Comparison of ENCODE assay signal across 9 cellular contexts in the genomic region with DNA sequence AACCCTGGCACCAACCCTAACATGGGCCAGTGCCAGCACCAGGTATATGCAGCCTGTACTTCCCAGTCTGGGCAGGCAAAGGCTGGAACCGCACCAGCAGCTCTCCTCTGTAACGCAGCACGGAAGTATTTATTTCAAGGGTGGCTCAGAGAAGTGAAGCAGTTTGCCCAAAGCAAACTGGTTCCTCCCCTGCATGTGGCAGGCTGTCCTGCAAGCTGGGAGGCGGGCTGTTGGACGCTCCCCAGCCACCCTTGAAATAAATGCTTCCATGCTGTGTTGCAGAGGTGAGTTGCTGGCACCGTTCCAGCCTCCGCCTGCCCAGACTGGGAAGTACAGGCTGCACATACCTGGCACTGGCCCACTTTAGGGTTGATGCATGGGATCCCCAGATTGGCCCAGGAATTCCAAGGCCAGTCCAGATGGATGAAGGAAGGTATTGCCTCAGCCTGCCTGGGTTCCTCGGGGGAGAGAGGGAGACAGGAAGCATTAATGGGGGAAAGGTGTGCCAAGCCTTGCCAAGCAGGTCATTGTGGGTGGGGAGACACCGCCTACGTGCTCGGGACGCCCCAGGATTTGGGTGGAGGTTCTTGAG. TPM values are rescaled to one million over a fixed set of nuclear protein-coding genes. Genes with fewer than 3 reads are reported as not detected.
DNase-seq lines count a peak whose midpoint lies in the region; ATAC-seq, FAIRE-seq and TF ChIP-seq lines count a peak whose summit lies in the region.
"Had no signal": no experiment of that assay in that cellular context is flagged by ENCODE, and none has a peak within 500 bp of the region (broad histone marks: within the 10 kb centered on the region; RNA-seq: fewer than 3 reads in every experiment).

No MANE protein-coding gene starts in this region.

- no peak for TF ChIP-seq POLR2A in lower leg skin (IDR thresholded peaks at IDR 0.05)

- no peaks in the 10 kb centered on the region for H3K9me2 ChIP-seq in Karpas-422 (replicated peaks; ENCODE audit: insufficient read depth, low read length)

- no peak overlapping the region for H3K4me3 Mint-ChIP-seq in activated CD8-positive, alpha-beta T cell treated with anti-CD3 and anti-CD28 coated beads for 36 hours

- H3K27ac ChIP-seq in AG04450 (ENCODE audit: low read depth, low read length) (peak overlapping the region; percentile 95), Karpas-422 (ENCODE audit: low read length) (no peak overlapping the region)

- H3K4me2 ChIP-seq in Karpas-422 (ENCODE audit: low read depth, low read length, poor library complexity, severe bottlenecking), result no peak overlapping the region

- DNase-seq in AG04450 (ENCODE audit: low read depth, low spot score) (no peak), Karpas-422 (peak; percentile 38), lower leg skin (ENCODE audit: low spot score in 2 of 2) (peak; percentile 77 to 93), frontal cortex (ENCODE audit: low spot score in 2 of 2) (no peak), NCI-H1694 (lab: John Stamatoyannopoulos, UW) (no peak), H4 (ENCODE audit: low spot score) (no peak), activated gamma-delta T cell (lab: John Stamatoyannopoulos, UW) (no peak)
- no peak for DNase-seq in activated CD8-positive, alpha-beta T cell treated with anti-CD3 and anti-CD28 coated beads for 36 hours
- DNase-seq: Caco-2 had no signal

- peaks cover 45% of the 10 kb centered on the region for H3K4me1 Mint-ChIP-seq in activated CD8-positive, alpha-beta T cell treated with anti-CD3 and anti-CD28 coated beads for 36 hours (ENCODE audit: low read depth)

- FAIRE-seq in frontal cortex (lab: Jason Lieb, UNC), result no peak

- POLR2A ChIA-PET in AG04450 (lab: Yijun Ruan, JAX), result interaction anchor here (0.9 to 1.6 kb wide), 2 partner anchors 23 to 104 kb away, joined by 3 to 7 read pairs; no protein-coding TSS in a partner anchor
- POLR2A ChIA-PET in activated CD8-positive, alpha-beta T cell treated with anti-CD3 and anti-CD28 coated beads for 36 hours (lab: Charles Lee), result no interaction called here

- CTCF ChIA-PET in AG04450 (lab: Charles Lee), result interaction anchor here (2.3 to 3.4 kb wide), 2 partner anchors 23 to 27 kb away, joined by 5 to 17 read pairs; no protein-coding TSS in a partner anchor
- CTCF ChIA-PET in activated CD8-positive, alpha-beta T cell treated with anti-CD3 and anti-CD28 coated beads for 36 hours (lab: Charles Lee), result interaction anchor here (3.7 kb wide), 1 partner anchor 58 kb away, joined by 15 read pairs; no protein-coding TSS in a partner anchor

- 49 to 58% methylated on average over 10 to 12 of the region's 12 CpGs for WGBS in lower leg skin, 2 donors

- no peaks in the 10 kb centered on the region for H3K9me3 Mint-ChIP-seq in activated CD8-positive, alpha-beta T cell treated with anti-CD3 and anti-CD28 coated beads for 36 hours

- intact Hi-C loops in activated CD8-positive, alpha-beta T cell treated with anti-CD3 and anti-CD28 coated beads for 36 hours (cut with micrococcal nuclease), result no loop called here
- intact Hi-C loops in lower leg skin (cut with DNase I; ENCODE audit: low total_unique reads), result no loop called here

- no peaks in the 10 kb centered on the region for H3K79me2 ChIP-seq in Karpas-422 (ENCODE audit: low read length)

- H3K9me3 ChIP-seq in AG04450 (ENCODE audit: control insufficient read depth, insufficient read depth, low read length) (no peaks in the 10 kb centered on the region; the same call in 1 of the 2 replicates), Karpas-422 (ENCODE audit: low read length) (no peaks in the 10 kb centered on the region)
- H3K9me3 ChIP-seq: Caco-2 had no signal

- ATAC-seq in activated CD8-positive, alpha-beta T cell treated with anti-CD3 and anti-CD28 coated beads for 36 hours, result no peak

- no peaks in the 10 kb centered on the region for H3K27me3 ChIP-seq in AG04450 (ENCODE audit: control insufficient read depth, insufficient read depth, low read length)
- H3K27me3 ChIP-seq in Karpas-422 (ENCODE audit: low read length), result no peaks in the 10 kb centered on the region

- no peaks in the 10 kb centered on the region for H3K4me1 ChIP-seq in Karpas-422 (ENCODE audit: low read length)
- H3K4me1 ChIP-seq: Caco-2 had no signal

- H3K4me3 ChIP-seq in AG04450 (ENCODE audit: low read depth, low read length) (no peak overlapping the region), Karpas-422 (ENCODE audit: low read length) (no peak overlapping the region), lower leg skin (ENCODE audit: low read depth, poor library complexity, severe bottlenecking) (no peak overlapping the region)

- peak overlapping the region; percentile 56 for H3K27ac Mint-ChIP-seq in activated CD8-positive, alpha-beta T cell treated with anti-CD3 and anti-CD28 coated beads for 36 hours

- no peaks in the 10 kb centered on the region for H3K36me3 ChIP-seq in Karpas-422 (ENCODE audit: insufficient read depth, low read length)

- H2AFZ ChIP-seq in Karpas-422 (ENCODE audit: low read length), result no peak overlapping the region

- no peaks in the 10 kb centered on the region for H3K27me3 Mint-ChIP-seq in activated CD8-positive, alpha-beta T cell treated with anti-CD3 and anti-CD28 coated beads for 36 hours

- TF ChIP-seq CTCF in AG04450 (IDR thresholded peaks at IDR 0.05; ENCODE audit: low read depth, low read length), result no peak
- TF ChIP-seq CTCF in activated CD8-positive, alpha-beta T cell treated with anti-CD3 and anti-CD28 coated beads for 36 hours (IDR thresholded peaks at IDR 0.05), result no peak
- TF ChIP-seq CTCF in lower leg skin (IDR thresholded peaks at IDR 0.05), result no peak

- H3K36me3 Mint-ChIP-seq in activated CD8-positive, alpha-beta T cell treated with anti-CD3 and anti-CD28 coated beads for 36 hours (ENCODE audit: low read depth), result peaks cover 2% of the 10 kb centered on the region

- no peak overlapping the region for H3K9ac ChIP-seq in Karpas-422 (ENCODE audit: low read length)

- 0 out of 2 replicates have a peak, but pooled peaks cover 9% of the 10 kb centered on the region for H4K20me1 ChIP-seq in Karpas-422 (ENCODE audit: insufficient read depth, low read depth, low read length)

RNA-seq across cellular contexts. Expression of gene PPARD, which starts 49.8 kb away (rescaled TPM):
- 26.9 and 32.9 TPM in 2 replicates for polyA plus RNA-seq in AG04450 (2011; rRNA removed)
- polyA minus RNA-seq in AG04450 (2011; rRNA and poly(A)+ RNA removed), result 28.9 and 37.3 TPM in 2 replicates
- total RNA-seq in Karpas-422 (2014; rRNA removed; shearing (Covaris generic); ENCODE audit: low replicate concordance), result 2.5 and 3.2 TPM in 2 replicates
- total RNA-seq in activated CD8-positive, alpha-beta T cell treated with anti-CD3 and anti-CD28 coated beads for 36 hours, result 10 to 100 TPM; 26.6 to 26.7 TPM
- total RNA-seq in lower leg skin (10 to 100 TPM; 22.6 to 33.8 (median 27.1) TPM), frontal cortex (1.6 TPM)
- 2.7 and 3.2 TPM in 2 replicates for total RNA-seq in H4 (2014; rRNA removed; shearing (Covaris generic))

RNA-seq across cellular contexts. Expression of gene FANCE, which starts 59.9 kb away (rescaled TPM):
- 7.0 and 7.1 TPM in 2 replicates for polyA plus RNA-seq in AG04450 (2011; rRNA removed)
- 7.9 and 10.2 TPM in 2 replicates for polyA minus RNA-seq in AG04450 (2011; rRNA and poly(A)+ RNA removed)
- 9.8 and 14.8 TPM in 2 replicates for total RNA-seq in Karpas-422 (2014; rRNA removed; shearing (Covaris generic); ENCODE audit: low replicate concordance)
- 10 to 100 TPM; 18.8 to 19.4 TPM for total RNA-seq in activated CD8-positive, alpha-beta T cell treated with anti-CD3 and anti-CD28 coated beads for 36 hours
- total RNA-seq in lower leg skin (10 to 100 TPM; 17.5 to 36.7 (median 34.2) TPM), frontal cortex (14.3 TPM)
- 5.9 and 6.6 TPM in 2 replicates for total RNA-seq in H4 (2014; rRNA removed; shearing (Covaris generic))

Comparison
In these comparisons a context has a peak if more than half of its experiments do, and no peak if none do; other contexts are left out.
1. DNase-seq: peak in Karpas-422 (single experiment) and lower leg skin (2 of 2); none in AG04450 (single experiment), activated CD8-positive, alpha-beta T cell treated with anti-CD3 and anti-CD28 coated beads for 36 hours (single experiment), frontal cortex (0 of 2), NCI-H1694 (single experiment), H4 (single experiment) and activated gamma-delta T cell (single experiment).